In genomic region chr9:7433508-7434292, GRCh38 we compare ENCODE assay signal across 22 cellular contexts.
DNase-seq lines count a peak whose midpoint lies in the region; ATAC-seq, FAIRE-seq and TF ChIP-seq lines count a peak whose summit lies in the region.
"Had no signal": no experiment of that assay in that cellular context is flagged by ENCODE, and none has a peak within 500 bp of the region (broad histone marks: within the 10 kb centered on the region; RNA-seq: fewer than 3 reads in every experiment).

No MANE protein-coding gene starts in this region.

- H3K36me3 ChIP-seq in MG63 (no peaks in the 10 kb centered on the region), bronchial epithelial cell (ENCODE audit: control insufficient read depth, insufficient read depth, low read length) (no peaks in the 10 kb centered on the region), esophagus squamous epithelium (no peaks in the 10 kb centered on the region), upper lobe of right lung (no peaks in the 10 kb centered on the region)
- H3K36me3 ChIP-seq: BLaER1 treated with 17β-estradiol and CSF1 and Interleukin-3, amounts not matched to agents 10 nM and 100 nM had no signal

- DNase-seq in MG63 (peak; percentile 8), bronchial epithelial cell (ENCODE audit: low read depth) (peak; percentile 99), esophagus squamous epithelium (lab: John Stamatoyannopoulos, UW) (no peak), upper lobe of right lung (no peak), NCI-H2081 treated with DMSO at 0.1 percent for 48 hours (lab: John Stamatoyannopoulos, UW) (no peak), mucosa of gallbladder (ENCODE audit: low spot score) (no peak)
- DNase-seq in activated CD4-positive, alpha-beta T cell treated with anti-CD3 and anti-CD28 coated beads, Interleukin-2, amount 10 ng/mL, durations not matched to agents 24 days and 14 days, result no peak
- DNase-seq: AML-193; CD4-positive, alpha-beta T cell; GOT3; NCI-H1105; NCI-H146; NCI-H1930; NCI-H526 treated with DMSO at 0.1 percent for 48 hours; SK-N-SH; SW 1271 had no signal

- FAIRE-seq in bronchial epithelial cell (lab: Jason Lieb, UNC), result peak; percentile 97
- FAIRE-seq: A549, D721Med, G401.6 had no signal

- H3K27me3 ChIP-seq in MG63, result no peaks in the 10 kb centered on the region
- H3K27me3 ChIP-seq in bronchial epithelial cell (ENCODE audit: control insufficient read depth, insufficient read depth, low read length), result no peaks in the 10 kb centered on the region
- no peaks in the 10 kb centered on the region for H3K27me3 ChIP-seq in esophagus squamous epithelium
- H3K27me3 ChIP-seq in upper lobe of right lung, result no peaks in the 10 kb centered on the region
- H3K27me3 ChIP-seq: BLaER1 treated with 17β-estradiol and CSF1 and Interleukin-3, amounts not matched to agents 10 nM and 100 nM had no signal

- peaks cover 20% of the 10 kb centered on the region for H3K9me3 Mint-ChIP-seq in activated CD4-positive, alpha-beta T cell treated with anti-CD3 and anti-CD28 coated beads, Interleukin-2, amount 10 ng/mL, durations not matched to agents 24 days and 14 days

- H3K4me1 Mint-ChIP-seq in activated CD4-positive, alpha-beta T cell treated with anti-CD3 and anti-CD28 coated beads, Interleukin-2, amount 10 ng/mL, durations not matched to agents 24 days and 14 days, result no peaks in the 10 kb centered on the region

- H3K27ac ChIP-seq in esophagus squamous epithelium (peak overlapping the region; percentile 46 to 69 (median 66)), upper lobe of right lung (no peak overlapping the region)
- H3K27ac ChIP-seq: A549; BLaER1 treated with 17β-estradiol and CSF1 and Interleukin-3, amounts not matched to agents 10 nM and 100 nM had no signal

- no peak for TF ChIP-seq POLR2A in esophagus squamous epithelium (IDR thresholded peaks at IDR 0.05)

- peak; percentile 34 for ATAC-seq in upper lobe of right lung
- ATAC-seq: A549, HCT116, Panc1 had no signal

- no peaks in the 10 kb centered on the region for H3K9me3 ChIP-seq in MG63
- peaks cover 0 to 11% (median 0%) of the 10 kb centered on the region in 3 donors for H3K9me3 ChIP-seq in esophagus squamous epithelium
- peaks cover 7% of the 10 kb centered on the region for H3K9me3 ChIP-seq in upper lobe of right lung
- H3K9me3 ChIP-seq: SK-N-SH had no signal

- no peaks in the 10 kb centered on the region for H3K27me3 Mint-ChIP-seq in activated CD4-positive, alpha-beta T cell treated with anti-CD3 and anti-CD28 coated beads, Interleukin-2, amount 10 ng/mL, durations not matched to agents 24 days and 14 days
- H3K27me3 Mint-ChIP-seq: CD4-positive, alpha-beta T cell had no signal

- 40 to 45% methylated on average over 2 of the region's 3 CpGs for WGBS in esophagus squamous epithelium, 2 donors

- H3K27ac Mint-ChIP-seq in activated CD4-positive, alpha-beta T cell treated with anti-CD3 and anti-CD28 coated beads, Interleukin-2, amount 10 ng/mL, durations not matched to agents 24 days and 14 days, result no peak overlapping the region
- H3K27ac Mint-ChIP-seq: CD4-positive, alpha-beta T cell had no signal

- intact Hi-C loops in esophagus squamous epithelium (cut with DNase I), result no loop called here
- intact Hi-C loops in upper lobe of right lung (cut with DNase I), result no loop called here
- intact Hi-C loops in activated CD4-positive, alpha-beta T cell treated with anti-CD3 and anti-CD28 coated beads, Interleukin-2, amount 10 ng/mL, durations not matched to agents 24 days and 14 days (cut with micrococcal nuclease), result no loop called here

- H3K4me3 ChIP-seq in MG63, result no peak overlapping the region
- H3K4me3 ChIP-seq in bronchial epithelial cell (ENCODE audit: low read depth, low read length), result no peak overlapping the region
- H3K4me3 ChIP-seq in esophagus squamous epithelium, result no peak overlapping the region
- H3K4me3 ChIP-seq in upper lobe of right lung, result no peak overlapping the region
- H3K4me3 ChIP-seq: A549; BLaER1 treated with 17β-estradiol and CSF1 and Interleukin-3, amounts not matched to agents 10 nM and 100 nM had no signal

- H3K4me1 ChIP-seq in esophagus squamous epithelium (peaks cover 0 to 22% (median 0%) of the 10 kb centered on the region in 3 donors), upper lobe of right lung (no peaks in the 10 kb centered on the region)
- H3K4me1 ChIP-seq: A549; BLaER1 treated with 17β-estradiol and CSF1 and Interleukin-3, amounts not matched to agents 10 nM and 100 nM had no signal

- TF ChIP-seq CTCF in bronchial epithelial cell (IDR thresholded peaks at IDR 0.05; ENCODE audit: insufficient read depth, low read length, severe bottlenecking) (no peak), esophagus squamous epithelium (IDR thresholded peaks at IDR 0.05) (no peak), upper lobe of right lung (IDR thresholded peaks at IDR 0.05) (no peak)

- H3K4me3 Mint-ChIP-seq in activated CD4-positive, alpha-beta T cell treated with anti-CD3 and anti-CD28 coated beads, Interleukin-2, amount 10 ng/mL, durations not matched to agents 24 days and 14 days, result no peak overlapping the region
- H3K4me3 Mint-ChIP-seq: CD4-positive, alpha-beta T cell had no signal

- no peaks in the 10 kb centered on the region for H3K36me3 Mint-ChIP-seq in activated CD4-positive, alpha-beta T cell treated with anti-CD3 and anti-CD28 coated beads, Interleukin-2, amount 10 ng/mL, durations not matched to agents 24 days and 14 days (ENCODE audit: low read depth)

Comparison
In these comparisons a context has a peak if more than half of its experiments do, and no peak if none do; other contexts are left out.
1. DNase-seq: peak in MG63 (single experiment) and bronchial epithelial cell (single experiment); none in esophagus squamous epithelium (single experiment), upper lobe of right lung (single experiment), NCI-H2081 treated with DMSO at 0.1 percent for 48 hours (single experiment), activated CD4-positive, alpha-beta T cell treated with anti-CD3 and anti-CD28 coated beads, Interleukin-2, amount 10 ng/mL, durations not matched to agents 24 days and 14 days (single experiment) and mucosa of gallbladder (single experiment).